8 cellular contexts compared by ENCODE assay signal in the genomic region with DNA sequence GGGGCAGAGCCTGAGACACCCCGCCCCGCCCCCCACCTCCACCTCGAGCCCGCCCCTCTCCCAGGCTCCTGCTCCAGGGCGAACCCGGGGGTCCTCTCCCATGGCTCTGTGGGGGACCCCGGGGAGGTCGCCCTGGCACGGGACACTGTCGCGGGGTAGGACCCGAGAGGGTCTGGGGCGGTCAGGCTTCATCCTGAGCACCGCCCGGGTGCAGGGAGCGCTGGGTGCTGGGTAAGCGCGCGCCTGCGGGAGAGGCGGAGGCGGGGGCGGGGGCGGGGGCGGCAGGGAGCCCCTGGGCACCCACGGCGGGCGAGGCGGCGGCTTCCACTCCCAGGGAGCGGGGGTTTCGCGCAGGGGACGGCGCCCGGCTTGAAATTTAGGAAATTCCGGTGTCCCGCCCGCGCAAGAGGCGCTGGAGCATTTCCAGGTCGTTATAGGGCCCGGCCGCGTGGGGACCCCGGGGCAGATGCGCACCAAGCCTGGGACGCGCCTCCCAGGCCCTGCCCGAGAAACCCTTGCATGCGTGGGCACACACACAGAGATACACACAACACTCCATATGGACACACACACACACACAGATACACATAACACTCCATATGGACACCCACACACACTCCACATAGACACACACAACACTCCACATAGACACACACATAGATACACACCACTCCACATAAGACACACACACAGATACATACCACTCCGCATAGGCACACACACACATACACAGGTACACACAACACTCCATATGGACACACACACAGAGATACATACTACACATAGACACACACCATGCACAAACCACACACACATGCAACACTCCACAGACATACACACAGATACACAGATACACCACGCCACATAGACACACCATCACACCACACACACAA. TPM values are rescaled to one million over a fixed set of nuclear protein-coding genes. Genes with fewer than 3 reads are reported as not detected.
DNase-seq lines count a peak whose midpoint lies in the region; ATAC-seq and TF ChIP-seq lines count a peak whose summit lies in the region.

No MANE protein-coding gene starts in this region.

- H3K9me3 ChIP-seq in KOPT-K1 (ENCODE audit: insufficient read depth, low read length, poor library complexity, severe bottlenecking) = peaks cover 20% of the 10 kb centered on the region

- peaks cover 20% of the 10 kb centered on the region for H3K9me3 Mint-ChIP-seq in stimulated activated memory B cell treated with anti-CD40 and anti-IgM and Interleukin-4, amounts not matched to agents 10 μg/mL and 1 μg/mL and 100 μg/mL, for 72 hours

- POLR2A ChIA-PET in GM10248 (lab: Yijun Ruan, JAX) = no interaction called here

- no peak overlapping the region for H3K4me3 Mint-ChIP-seq in stimulated activated memory B cell treated with anti-CD40 and anti-IgM and Interleukin-4, amounts not matched to agents 10 μg/mL and 1 μg/mL and 100 μg/mL, for 72 hours

- peaks cover 7% of the 10 kb centered on the region for H3K4me1 Mint-ChIP-seq in stimulated activated memory B cell treated with anti-CD40 and anti-IgM and Interleukin-4, amounts not matched to agents 10 μg/mL and 1 μg/mL and 100 μg/mL, for 72 hours

- CTCF ChIA-PET in GM10248 (lab: Yijun Ruan, JAX) = no interaction called here

- peak overlapping the region; percentile 59 for H3K27ac ChIP-seq in KOPT-K1 (ENCODE audit: low read depth, low read length, poor library complexity, severe bottlenecking)

- peaks cover 30% of the 10 kb centered on the region for H3K27me3 Mint-ChIP-seq in stimulated activated memory B cell treated with anti-CD40 and anti-IgM and Interleukin-4, amounts not matched to agents 10 μg/mL and 1 μg/mL and 100 μg/mL, for 72 hours

- H3K27ac Mint-ChIP-seq in stimulated activated memory B cell treated with anti-CD40 and anti-IgM and Interleukin-4, amounts not matched to agents 10 μg/mL and 1 μg/mL and 100 μg/mL, for 72 hours = no peak overlapping the region

- DNase-seq in GM10248 (ENCODE audit: extremely low spot score) (peak; percentile 68), left lobe of liver (ENCODE audit: low spot score) (no peak), retina (no peak)
- DNase-seq in activated gamma-delta T cell treated with anti-CD3 and anti-CD28 coated beads, Interleukin-2, amount 50 U/mL, for 16 hours (ENCODE audit: low read depth) = peak; percentile 29

- no peaks in the 10 kb centered on the region for H3K36me3 ChIP-seq in KOPT-K1 (ENCODE audit: insufficient read depth, low read length)

- ATAC-seq in left lobe of liver = peak; percentile 66
- peak; percentile 71 for ATAC-seq in stimulated activated memory B cell treated with anti-CD40 and anti-IgM and Interleukin-4, amounts not matched to agents 10 μg/mL and 1 μg/mL and 100 μg/mL, for 72 hours
- no peak for ATAC-seq in HG02763 (IDR thresholded peaks at IDR 0.05; ENCODE audit: unreplicated experiment)
- ATAC-seq in HG02938 (IDR thresholded peaks at IDR 0.05; ENCODE audit: unreplicated experiment) = no peak

- TF ChIP-seq CTCF in GM10248 (IDR thresholded peaks at IDR 0.05; ENCODE audit: control extremely low read depth, extremely low read depth, low read depth, missing control alignments) = no peak

- peaks cover 7% of the 10 kb centered on the region for H3K36me3 Mint-ChIP-seq in stimulated activated memory B cell treated with anti-CD40 and anti-IgM and Interleukin-4, amounts not matched to agents 10 μg/mL and 1 μg/mL and 100 μg/mL, for 72 hours

RNA-seq across cellular contexts. Expression of a gene that starts 48.7 kb away (rescaled TPM):
- total RNA-seq in left lobe of liver = 13.7 TPM

RNA-seq across cellular contexts. Expression of a gene that starts 52.6 kb away (rescaled TPM):
- total RNA-seq in left lobe of liver = 0.83 TPM

Comparison
In these comparisons a context has a peak if more than half of its experiments do, and no peak if none do; other contexts are left out.
1. DNase-seq: peak in GM10248 (single experiment) and activated gamma-delta T cell treated with anti-CD3 and anti-CD28 coated beads, Interleukin-2, amount 50 U/mL, for 16 hours (single experiment); none in left lobe of liver (single experiment) and retina (single experiment).
2. ATAC-seq: peak in left lobe of liver (single experiment) and stimulated activated memory B cell treated with anti-CD40 and anti-IgM and Interleukin-4, amounts not matched to agents 10 μg/mL and 1 μg/mL and 100 μg/mL, for 72 hours (single experiment); none in HG02763 (single experiment) and HG02938 (single experiment).